In the genomic region with DNA sequence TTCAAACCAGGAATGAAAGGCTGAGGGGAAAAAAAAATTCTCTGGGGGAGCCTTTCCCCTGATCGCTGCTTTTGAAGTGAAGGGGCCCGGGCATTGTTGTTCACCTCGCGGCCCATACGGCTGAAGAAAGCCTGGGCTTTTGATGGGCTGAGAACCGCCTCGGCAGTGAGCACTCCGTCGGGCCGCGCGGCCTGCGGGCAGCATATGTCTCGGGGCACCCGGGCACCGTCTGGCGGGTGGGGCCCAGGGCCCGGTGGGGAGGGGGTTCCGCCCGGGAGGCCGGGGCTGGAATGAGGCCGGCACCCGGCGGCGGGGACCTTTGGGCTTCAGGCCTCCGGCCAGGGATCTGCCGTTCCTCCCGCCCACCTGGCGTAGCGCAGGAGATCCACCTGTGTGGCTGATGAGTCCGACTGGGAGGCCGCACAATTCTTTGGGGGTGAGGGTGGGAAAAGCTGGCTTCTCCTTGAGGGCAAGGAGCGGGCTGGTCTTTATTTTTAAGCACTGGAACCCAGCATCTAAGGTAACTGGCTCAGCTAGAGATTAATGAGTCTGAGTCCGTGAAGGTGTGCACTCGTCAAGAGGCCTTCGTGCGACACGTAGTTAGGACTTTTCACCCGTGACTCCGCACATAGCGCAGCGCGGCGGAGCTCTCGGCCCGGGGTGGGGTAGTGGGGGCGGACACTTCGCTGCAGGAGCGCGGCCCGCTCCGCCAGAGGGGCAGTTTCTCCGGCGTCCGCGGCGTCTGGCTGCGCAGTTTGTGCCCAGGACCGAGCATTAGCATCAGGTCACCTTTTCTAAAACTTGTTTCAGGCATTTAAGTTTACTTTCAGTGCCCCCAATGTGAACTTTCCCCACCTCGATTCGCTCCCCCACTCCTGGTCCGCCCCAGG, we compare ENCODE assay signal across 1 cellular context.
TF ChIP-seq lines count a peak whose summit lies in the region.

No MANE protein-coding gene starts in this region.

TF ChIP-seq in HepG2, 621 proteins besides CTCF, POLR2A, EP300 and RAD21 (continued from another document and continues in another):
- no peak for TF ChIP-seq ZBTB2 (CRISPR knock-in tag; IDR thresholded peaks at IDR 0.05; ENCODE audit: low read depth)
- TF ChIP-seq, protein P1, sequence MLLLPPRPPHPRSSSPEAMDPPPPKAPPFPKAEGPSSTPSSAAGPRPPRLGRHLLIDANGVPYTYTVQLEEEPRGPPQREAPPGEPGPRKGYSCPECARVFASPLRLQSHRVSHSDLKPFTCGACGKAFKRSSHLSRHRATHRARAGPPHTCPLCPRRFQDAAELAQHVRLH (CRISPR knock-in tag; IDR thresholded peaks at IDR 0.05; ENCODE audit: borderline replicate concordance, low read depth): no peak
- TF ChIP-seq PRPF4 (IDR thresholded peaks at IDR 0.05; ENCODE audit: low read depth, low read length, poor library complexity, severe bottlenecking): peak; percentile 84
- no peak for TF ChIP-seq MAFF (IDR thresholded peaks at IDR 0.05; ENCODE audit: low read depth, low read length)
- no peak for TF ChIP-seq ZNF780A (CRISPR knock-in tag; IDR thresholded peaks at IDR 0.05)
- no peak for TF ChIP-seq PAX8 (CRISPR knock-in tag; IDR thresholded peaks at IDR 0.05; ENCODE audit: borderline replicate concordance)
- no peak for TF ChIP-seq ZKSCAN5 (CRISPR knock-in tag; IDR thresholded peaks at IDR 0.05)
- TF ChIP-seq MYPOP (CRISPR knock-in tag; IDR thresholded peaks at IDR 0.05): no peak
- TF ChIP-seq ZSCAN25 (CRISPR knock-in tag; IDR thresholded peaks at IDR 0.05): 0 out of 2 replicates have a peak, but pooled peaks have one; percentile 37
- TF ChIP-seq ZNF598 (CRISPR knock-in tag; IDR thresholded peaks at IDR 0.05; ENCODE audit: borderline replicate concordance): no peak
- no peak for TF ChIP-seq SAP130 (CRISPR knock-in tag; IDR thresholded peaks at IDR 0.05; ENCODE audit: low read depth)
- TF ChIP-seq ZNF577 (CRISPR knock-in tag; IDR thresholded peaks at IDR 0.05; ENCODE audit: borderline replicate concordance, low read depth): no peak
- no peak for TF ChIP-seq NR1H2 (CRISPR knock-in tag; IDR thresholded peaks at IDR 0.05; ENCODE audit: borderline replicate concordance, low read depth)
- TF ChIP-seq ZNF260 (CRISPR knock-in tag; IDR thresholded peaks at IDR 0.05; ENCODE audit: borderline replicate concordance, low read depth): no peak
- no peak for TF ChIP-seq NFKBIZ (CRISPR knock-in tag; IDR thresholded peaks at IDR 0.05)
- TF ChIP-seq NFKB2 (CRISPR knock-in tag; IDR thresholded peaks at IDR 0.05; ENCODE audit: borderline replicate concordance): no peak
- TF ChIP-seq ZXDC (CRISPR knock-in tag; IDR thresholded peaks at IDR 0.05): no peak
- no peak for TF ChIP-seq NAIF1 (CRISPR knock-in tag; IDR thresholded peaks at IDR 0.05; ENCODE audit: borderline replicate concordance)
- no peak for TF ChIP-seq ZSCAN31 (CRISPR knock-in tag; IDR thresholded peaks at IDR 0.05; ENCODE audit: low read depth)
- no peak for TF ChIP-seq ZC3H13 (CRISPR knock-in tag; IDR thresholded peaks at IDR 0.05)
- no peak for TF ChIP-seq ATF1 (CRISPR knock-in tag; IDR thresholded peaks at IDR 0.05)
- TF ChIP-seq ZNF660 (CRISPR knock-in tag; IDR thresholded peaks at IDR 0.05; ENCODE audit: borderline replicate concordance, low read depth): no peak
- TF ChIP-seq ZHX2 (IDR thresholded peaks at IDR 0.05; ENCODE audit: low read depth): peak; percentile 46; the same call in 1 of the 2 replicates
- TF ChIP-seq ZHX2 (CRISPR knock-in tag; IDR thresholded peaks at IDR 0.05; ENCODE audit: borderline replicate concordance): no peak
- TF ChIP-seq, protein P2, sequence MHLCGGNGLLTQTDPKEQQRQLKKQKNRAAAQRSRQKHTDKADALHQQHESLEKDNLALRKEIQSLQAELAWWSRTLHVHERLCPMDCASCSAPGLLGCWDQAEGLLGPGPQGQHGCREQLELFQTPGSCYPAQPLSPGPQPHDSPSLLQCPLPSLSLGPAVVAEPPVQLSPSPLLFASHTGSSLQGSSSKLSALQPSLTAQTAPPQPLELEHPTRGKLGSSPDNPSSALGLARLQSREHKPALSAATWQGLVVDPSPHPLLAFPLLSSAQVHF (CRISPR knock-in tag; IDR thresholded peaks at IDR 0.05): no peak
- no peak for TF ChIP-seq TOE1 (CRISPR knock-in tag; IDR thresholded peaks at IDR 0.05)
- TF ChIP-seq NFATC3 (CRISPR knock-in tag; IDR thresholded peaks at IDR 0.05): no peak
- no peak for TF ChIP-seq ATF7-NPFF (CRISPR knock-in tag; IDR thresholded peaks at IDR 0.05; ENCODE audit: low read depth)
- no peak for TF ChIP-seq ZNF337 (CRISPR knock-in tag; IDR thresholded peaks at IDR 0.05; ENCODE audit: borderline replicate concordance, low read depth)
- TF ChIP-seq ZNF746 (CRISPR knock-in tag; IDR thresholded peaks at IDR 0.05): peak; percentile 42; the same call in 1 of the 2 replicates
- TF ChIP-seq, protein P3, sequence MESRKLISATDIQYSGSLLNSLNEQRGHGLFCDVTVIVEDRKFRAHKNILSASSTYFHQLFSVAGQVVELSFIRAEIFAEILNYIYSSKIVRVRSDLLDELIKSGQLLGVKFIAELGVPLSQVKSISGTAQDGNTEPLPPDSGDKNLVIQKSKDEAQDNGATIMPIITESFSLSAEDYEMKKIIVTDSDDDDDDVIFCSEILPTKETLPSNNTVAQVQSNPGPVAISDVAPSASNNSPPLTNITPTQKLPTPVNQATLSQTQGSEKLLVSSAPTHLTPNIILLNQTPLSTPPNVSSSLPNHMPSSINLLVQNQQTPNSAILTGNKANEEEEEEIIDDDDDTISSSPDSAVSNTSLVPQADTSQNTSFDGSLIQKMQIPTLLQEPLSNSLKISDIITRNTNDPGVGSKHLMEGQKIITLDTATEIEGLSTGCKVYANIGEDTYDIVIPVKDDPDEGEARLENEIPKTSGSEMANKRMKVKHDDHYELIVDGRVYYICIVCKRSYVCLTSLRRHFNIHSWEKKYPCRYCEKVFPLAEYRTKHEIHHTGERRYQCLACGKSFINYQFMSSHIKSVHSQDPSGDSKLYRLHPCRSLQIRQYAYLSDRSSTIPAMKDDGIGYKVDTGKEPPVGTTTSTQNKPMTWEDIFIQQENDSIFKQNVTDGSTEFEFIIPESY (CRISPR knock-in tag; IDR thresholded peaks at IDR 0.05): peak; percentile 91; the same call in 1 of the 2 replicates
- TF ChIP-seq, protein P4, sequence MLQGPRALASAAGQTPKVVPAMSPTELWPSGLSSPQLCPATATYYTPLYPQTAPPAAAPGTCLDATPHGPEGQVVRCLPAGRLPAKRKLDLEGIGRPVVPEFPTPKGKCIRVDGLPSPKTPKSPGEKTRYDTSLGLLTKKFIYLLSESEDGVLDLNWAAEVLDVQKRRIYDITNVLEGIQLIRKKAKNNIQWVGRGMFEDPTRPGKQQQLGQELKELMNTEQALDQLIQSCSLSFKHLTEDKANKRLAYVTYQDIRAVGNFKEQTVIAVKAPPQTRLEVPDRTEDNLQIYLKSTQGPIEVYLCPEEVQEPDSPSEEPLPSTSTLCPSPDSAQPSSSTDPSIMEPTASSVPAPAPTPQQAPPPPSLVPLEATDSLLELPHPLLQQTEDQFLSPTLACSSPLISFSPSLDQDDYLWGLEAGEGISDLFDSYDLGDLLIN (CRISPR knock-in tag; IDR thresholded peaks at IDR 0.05; ENCODE audit: borderline replicate concordance): no peak
- no peak for TF ChIP-seq NFE2L2 (IDR thresholded peaks at IDR 0.05; ENCODE audit: low read length)
- no peak for TF ChIP-seq PRMT3 (CRISPR knock-in tag; IDR thresholded peaks at IDR 0.05; ENCODE audit: borderline replicate concordance, low read depth)
- no peak for TF ChIP-seq KMT2B (CRISPR knock-in tag; IDR thresholded peaks at IDR 0.05)
- TF ChIP-seq ZNF382 (CRISPR knock-in tag; IDR thresholded peaks at IDR 0.05; ENCODE audit: borderline replicate concordance): no peak
